Comparison of ENCODE assay signal across 8 cellular contexts in the genomic region with DNA sequence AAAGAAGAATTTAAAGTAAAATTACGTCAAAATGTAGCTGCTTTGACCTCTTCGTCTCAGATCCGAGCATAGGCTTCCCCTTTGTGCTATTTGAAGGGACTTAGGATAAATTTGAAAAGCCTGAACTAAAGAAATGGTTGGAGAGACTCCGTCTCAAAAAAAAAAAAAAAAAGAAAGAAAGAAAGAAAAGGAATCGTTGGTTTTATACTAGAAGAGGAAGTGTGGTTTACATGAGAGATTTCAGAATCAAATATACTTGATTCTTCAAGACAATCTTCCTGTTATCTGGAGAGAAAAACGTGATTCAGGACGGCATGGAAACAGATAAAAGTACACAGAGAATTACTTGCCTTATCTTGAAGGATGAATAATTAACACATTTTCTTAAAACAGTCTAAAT. TPM values are rescaled to one million over a fixed set of nuclear protein-coding genes. Genes with fewer than 3 reads are reported as not detected.
A peak's percentile ranks its signal among the peaks of the same experiment; 100 is the strongest.
DNase-seq lines count a peak whose midpoint lies in the region; ATAC-seq lines count a peak whose summit lies in the region.

No MANE protein-coding gene starts in this region.

- H3K27me3 Mint-ChIP-seq in activated CD4-positive, alpha-beta memory T cell treated with anti-CD3 and anti-CD28 coated beads for 36 hours = peaks cover 1% of the 10 kb centered on the region
- H3K27me3 Mint-ChIP-seq in stimulated activated naive CD8-positive, alpha-beta T cell treated with anti-CD3 and anti-CD28 coated beads, Interleukin-15, amount 100 ng/mL, for 72 hours = peaks cover 13% of the 10 kb centered on the region

- peak overlapping the region; percentile 93 for H3K27ac Mint-ChIP-seq in activated CD4-positive, alpha-beta memory T cell treated with anti-CD3 and anti-CD28 coated beads for 36 hours
- peak overlapping the region; percentile 98 to 99 for H3K27ac Mint-ChIP-seq in stimulated activated naive CD8-positive, alpha-beta T cell treated with anti-CD3 and anti-CD28 coated beads, Interleukin-15, amount 100 ng/mL, for 72 hours

- DNase-seq in NOMO-1 treated with DMSO at 0.1 percent for 48 hours (lab: John Stamatoyannopoulos, UW; ENCODE audit: unreplicated experiment) (peak; percentile 35), NOMO-1 treated with dmso at 0.1 percent for 144 hours (lab: John Stamatoyannopoulos, UW; ENCODE audit: unreplicated experiment) (no peak), A172 (ENCODE audit: low spot score) (no peak), NAMALWA (ENCODE audit: low spot score) (no peak)
- DNase-seq in activated CD4-positive, alpha-beta memory T cell treated with anti-CD3 and anti-CD28 coated beads for 36 hours = no peak
- DNase-seq in stimulated activated naive CD8-positive, alpha-beta T cell treated with anti-CD3 and anti-CD28 coated beads, Interleukin-15, amount 100 ng/mL, for 72 hours = no peak

- H3K36me3 Mint-ChIP-seq in activated CD4-positive, alpha-beta memory T cell treated with anti-CD3 and anti-CD28 coated beads for 36 hours = peaks cover 19% of the 10 kb centered on the region

- POLR2A ChIA-PET in activated CD4-positive, alpha-beta memory T cell treated with anti-CD3 and anti-CD28 coated beads for 36 hours (lab: Charles Lee) = interaction anchor here (0.6 to 2.7 kb wide), 2 partner anchors 86 to 406 kb away, joined by 5 to 13 read pairs; a partner anchor contains a TSS

- CTCF ChIA-PET in activated CD4-positive, alpha-beta memory T cell treated with anti-CD3 and anti-CD28 coated beads for 36 hours (lab: Charles Lee) = no interaction called here

- H3K4me3 ChIP-seq in iPS-18c (ENCODE audit: insufficient read depth, low read depth, low read length) = peak overlapping the region; percentile 91

- intact Hi-C loops in activated CD4-positive, alpha-beta memory T cell treated with anti-CD3 and anti-CD28 coated beads for 36 hours (cut with micrococcal nuclease) = loop anchor here (2.0 kb wide), 1 partner anchor 34 kb away; a partner anchor contains a TSS

- peaks cover 13% of the 10 kb centered on the region for H3K9me3 Mint-ChIP-seq in activated CD4-positive, alpha-beta memory T cell treated with anti-CD3 and anti-CD28 coated beads for 36 hours
- peaks cover 22 to 23% of the 10 kb centered on the region in 2 donors for H3K9me3 Mint-ChIP-seq in stimulated activated naive CD8-positive, alpha-beta T cell treated with anti-CD3 and anti-CD28 coated beads, Interleukin-15, amount 100 ng/mL, for 72 hours

- ATAC-seq in stimulated activated naive CD8-positive, alpha-beta T cell treated with anti-CD3 and anti-CD28 coated beads, Interleukin-15, amount 100 ng/mL, for 72 hours = no peak
- no peak for ATAC-seq in GM19467 (IDR thresholded peaks at IDR 0.05; ENCODE audit: unreplicated experiment)

- H3K4me1 Mint-ChIP-seq in activated CD4-positive, alpha-beta memory T cell treated with anti-CD3 and anti-CD28 coated beads for 36 hours (ENCODE audit: low read depth) = peaks cover 38% of the 10 kb centered on the region
- peaks cover 39% of the 10 kb centered on the region for H3K4me1 Mint-ChIP-seq in stimulated activated naive CD8-positive, alpha-beta T cell treated with anti-CD3 and anti-CD28 coated beads, Interleukin-15, amount 100 ng/mL, for 72 hours

- peak overlapping the region; percentile 99 for H3K4me3 Mint-ChIP-seq in activated CD4-positive, alpha-beta memory T cell treated with anti-CD3 and anti-CD28 coated beads for 36 hours
- peak overlapping the region; percentile 99 to 100 for H3K4me3 Mint-ChIP-seq in stimulated activated naive CD8-positive, alpha-beta T cell treated with anti-CD3 and anti-CD28 coated beads, Interleukin-15, amount 100 ng/mL, for 72 hours

- no peaks in the 10 kb centered on the region for H3K9me3 ChIP-seq in iPS-18c (ENCODE audit: control insufficient read depth, insufficient read depth, low read length)

RNA-seq across cellular contexts. Expression of a gene that starts 0.5 kb away (rescaled TPM):
- 10 to 100 TPM; 11.8 to 13.9 TPM for total RNA-seq in activated CD4-positive, alpha-beta memory T cell treated with anti-CD3 and anti-CD28 coated beads for 36 hours
- 5.6 and 7.8 TPM in 2 replicates for total RNA-seq in A172 (2014; rRNA removed; shearing (Covaris generic))

RNA-seq across cellular contexts. Expression of a gene that starts 34.2 kb away (rescaled TPM):
- total RNA-seq in activated CD4-positive, alpha-beta memory T cell treated with anti-CD3 and anti-CD28 coated beads for 36 hours = 10 to 100 TPM; 17.2 to 17.3 TPM
- total RNA-seq in A172 (2014; rRNA removed; shearing (Covaris generic)) = 6.7 and 7.7 TPM in 2 replicates

RNA-seq across cellular contexts. Expression of a gene that starts 59.6 kb away (rescaled TPM):
- total RNA-seq in activated CD4-positive, alpha-beta memory T cell treated with anti-CD3 and anti-CD28 coated beads for 36 hours = 1 to 10 TPM; 4.2 to 5.5 TPM
- total RNA-seq in A172 (2014; rRNA removed; shearing (Covaris generic)) = 1.1 and 3.7 TPM in 2 replicates
